In genomic region chr2:241123816-241124536, GRCh38 we compare ENCODE assay signal across 10 cellular contexts. TPM values are rescaled to one million over a fixed set of nuclear protein-coding genes. Genes with fewer than 3 reads are reported as not detected.
DNase-seq lines count a peak whose midpoint lies in the region; ATAC-seq and TF ChIP-seq lines count a peak whose summit lies in the region.
"Had no signal": no experiment of that assay in that cellular context is flagged by ENCODE, and none has a peak within 500 bp of the region (broad histone marks: within the 10 kb centered on the region; RNA-seq: fewer than 3 reads in every experiment).

No MANE protein-coding gene starts in this region.

- H3K4me1 ChIP-seq in foreskin keratinocyte: no peaks in the 10 kb centered on the region

- peaks cover 2% of the 10 kb centered on the region for H3K9me3 Mint-ChIP-seq in activated CD4-positive, alpha-beta T cell treated with anti-CD3 and anti-CD28 coated beads for 36 hours (ENCODE audit: low read depth)
- peaks cover 4% of the 10 kb centered on the region for H3K9me3 Mint-ChIP-seq in activated CD4-positive, alpha-beta T cell treated with anti-CD3 and anti-CD28 coated beads, Interleukin-2, amount 10 ng/mL, durations not matched to agents 24 days and 14 days
- no peaks in the 10 kb centered on the region for H3K9me3 Mint-ChIP-seq in immature natural killer cell
- H3K9me3 Mint-ChIP-seq: activated naive CD4-positive, alpha-beta T cell treated with anti-CD3 and anti-CD28 coated beads, Interleukin-2, amount 50 U/mL, for 24 hours had no signal

- intact Hi-C loops in activated CD4-positive, alpha-beta T cell treated with anti-CD3 and anti-CD28 coated beads for 36 hours (cut with DNase I, micrococcal nuclease): no loop called here
- intact Hi-C loops in activated CD4-positive, alpha-beta T cell treated with anti-CD3 and anti-CD28 coated beads, Interleukin-2, amount 10 ng/mL, durations not matched to agents 24 days and 14 days (cut with micrococcal nuclease): no loop called here

- no peaks in the 10 kb centered on the region for H3K27me3 Mint-ChIP-seq in activated CD4-positive, alpha-beta T cell treated with anti-CD3 and anti-CD28 coated beads for 36 hours
- no peaks in the 10 kb centered on the region for H3K27me3 Mint-ChIP-seq in activated CD4-positive, alpha-beta T cell treated with anti-CD3 and anti-CD28 coated beads, Interleukin-2, amount 10 ng/mL, durations not matched to agents 24 days and 14 days
- no peaks in the 10 kb centered on the region for H3K27me3 Mint-ChIP-seq in immature natural killer cell (ENCODE audit: low read depth in 3 of 3)
- H3K27me3 Mint-ChIP-seq: activated naive CD4-positive, alpha-beta T cell treated with anti-CD3 and anti-CD28 coated beads, Interleukin-2, amount 50 U/mL, for 24 hours had no signal

- H3K36me3 Mint-ChIP-seq in activated CD4-positive, alpha-beta T cell treated with anti-CD3 and anti-CD28 coated beads for 36 hours (ENCODE audit: low read depth): peaks cover 45% of the 10 kb centered on the region
- H3K36me3 Mint-ChIP-seq in activated CD4-positive, alpha-beta T cell treated with anti-CD3 and anti-CD28 coated beads, Interleukin-2, amount 10 ng/mL, durations not matched to agents 24 days and 14 days (ENCODE audit: low read depth): peaks cover 44% of the 10 kb centered on the region
- H3K36me3 Mint-ChIP-seq in immature natural killer cell: peaks cover 5 to 14% (median 13%) of the 10 kb centered on the region in 3 donors

- TF ChIP-seq CTCF in foreskin keratinocyte (conservative IDR thresholded peaks at IDR 0.05): no peak

- H3K27ac ChIP-seq in foreskin keratinocyte: no peak overlapping the region

- peak; percentile 65 for DNase-seq in activated CD4-positive, alpha-beta T cell treated with anti-CD3 and anti-CD28 coated beads for 36 hours
- no peak for DNase-seq in activated CD4-positive, alpha-beta T cell treated with anti-CD3 and anti-CD28 coated beads for 1 hour
- peak; percentile 58 for DNase-seq in activated CD4-positive, alpha-beta T cell treated with anti-CD3 and anti-CD28 coated beads, Interleukin-2, amount 10 ng/mL, durations not matched to agents 24 days and 14 days
- peak; percentile 27 to 31 for DNase-seq in foreskin keratinocyte
- peak; percentile 40 for DNase-seq in stimulated activated CD4-positive, alpha-beta T cell treated with anti-CD3 and anti-CD28 coated beads, Interleukin-4, amount 100 ng/mL, for 24 hours
- no peak for DNase-seq in middle frontal gyrus (ENCODE audit: extremely low spot score, low spot score)
- DNase-seq in RPMI8226: no peak
- no peak for DNase-seq in immature natural killer cell
- DNase-seq: NCI-H345 had no signal

- ATAC-seq in activated CD4-positive, alpha-beta T cell treated with anti-CD3 and anti-CD28 coated beads for 36 hours: peak; percentile 64
- ATAC-seq in foreskin keratinocyte: peak; percentile 87

- CTCF ChIA-PET in activated CD4-positive, alpha-beta T cell treated with anti-CD3 and anti-CD28 coated beads for 36 hours (lab: Charles Lee): interaction anchor here (0.6 kb wide), 1 partner anchor 14 kb away, joined by 3 read pairs; no protein-coding TSS in a partner anchor

- peaks cover 39% of the 10 kb centered on the region for H3K4me1 Mint-ChIP-seq in activated CD4-positive, alpha-beta T cell treated with anti-CD3 and anti-CD28 coated beads for 36 hours
- H3K4me1 Mint-ChIP-seq in activated CD4-positive, alpha-beta T cell treated with anti-CD3 and anti-CD28 coated beads, Interleukin-2, amount 10 ng/mL, durations not matched to agents 24 days and 14 days: peaks cover 20% of the 10 kb centered on the region
- H3K4me1 Mint-ChIP-seq in immature natural killer cell: no peaks in the 10 kb centered on the region

- H3K27ac Mint-ChIP-seq in activated CD4-positive, alpha-beta T cell treated with anti-CD3 and anti-CD28 coated beads for 36 hours: peak overlapping the region; percentile 77
- H3K27ac Mint-ChIP-seq in activated CD4-positive, alpha-beta T cell treated with anti-CD3 and anti-CD28 coated beads, Interleukin-2, amount 10 ng/mL, durations not matched to agents 24 days and 14 days: peak overlapping the region; percentile 72
- no peak overlapping the region for H3K27ac Mint-ChIP-seq in immature natural killer cell
- H3K27ac Mint-ChIP-seq: activated naive CD4-positive, alpha-beta T cell treated with anti-CD3 and anti-CD28 coated beads, Interleukin-2, amount 50 U/mL, for 24 hours had no signal

- no peaks in the 10 kb centered on the region for H3K27me3 ChIP-seq in foreskin keratinocyte

- POLR2A ChIA-PET in activated CD4-positive, alpha-beta T cell treated with anti-CD3 and anti-CD28 coated beads for 36 hours (lab: Charles Lee): no interaction called here

- H3K4me3 Mint-ChIP-seq in activated CD4-positive, alpha-beta T cell treated with anti-CD3 and anti-CD28 coated beads for 36 hours: peak overlapping the region; percentile 59
- H3K4me3 Mint-ChIP-seq in activated CD4-positive, alpha-beta T cell treated with anti-CD3 and anti-CD28 coated beads, Interleukin-2, amount 10 ng/mL, durations not matched to agents 24 days and 14 days: peak overlapping the region; percentile 34
- no peak overlapping the region for H3K4me3 Mint-ChIP-seq in immature natural killer cell
- H3K4me3 Mint-ChIP-seq: activated naive CD4-positive, alpha-beta T cell treated with anti-CD3 and anti-CD28 coated beads, Interleukin-2, amount 50 U/mL, for 24 hours had no signal

RNA-seq across cellular contexts. Expression of gene MTERF4, which starts 21.9 kb away (rescaled TPM):
- 10 to 100 TPM; 34.4 to 34.5 TPM for total RNA-seq in activated CD4-positive, alpha-beta T cell treated with anti-CD3 and anti-CD28 coated beads for 36 hours
- total RNA-seq in activated CD4-positive, alpha-beta T cell treated with anti-CD3 and anti-CD28 coated beads, Interleukin-2, amount 10 ng/mL, durations not matched to agents 24 days and 14 days: 39.3 and 43.9 TPM in 2 replicates
- total RNA-seq in foreskin keratinocyte: 15.9 and 20.1 TPM in 2 replicates
- 15.9 and 19.7 TPM in 2 replicates for polyA plus RNA-seq in foreskin keratinocyte
- 10 to 100 TPM; 27.8 to 35.8 (median 30.9) TPM for polyA plus RNA-seq in immature natural killer cell

RNA-seq across cellular contexts. Expression of gene PASK, which starts 25.3 kb away (rescaled TPM):
- 10 to 100 TPM; 62.9 to 88.1 TPM for total RNA-seq in activated CD4-positive, alpha-beta T cell treated with anti-CD3 and anti-CD28 coated beads for 36 hours
- 87.5 and 92.0 TPM in 2 replicates for total RNA-seq in activated CD4-positive, alpha-beta T cell treated with anti-CD3 and anti-CD28 coated beads, Interleukin-2, amount 10 ng/mL, durations not matched to agents 24 days and 14 days
- total RNA-seq in foreskin keratinocyte: 9.7 and 9.8 TPM in 2 replicates
- polyA plus RNA-seq in foreskin keratinocyte (5.8 and 6.0 TPM in 2 replicates), immature natural killer cell (1 to 10 TPM; 2.1 to 5.5 (median 4.9) TPM)

RNA-seq across cellular contexts. Expression of gene PPP1R7, which starts 26.3 kb away (rescaled TPM):
- 100 to 1,000 TPM; 104 to 129 TPM for total RNA-seq in activated CD4-positive, alpha-beta T cell treated with anti-CD3 and anti-CD28 coated beads for 36 hours
- total RNA-seq in activated CD4-positive, alpha-beta T cell treated with anti-CD3 and anti-CD28 coated beads, Interleukin-2, amount 10 ng/mL, durations not matched to agents 24 days and 14 days: 111 and 113 TPM in 2 replicates
- 60.6 and 69.6 TPM in 2 replicates for total RNA-seq in foreskin keratinocyte
- polyA plus RNA-seq in foreskin keratinocyte (109 and 112 TPM in 2 replicates), immature natural killer cell (100 to 1,000 TPM; 108 to 138 (median 132) TPM)

Comparison
In these comparisons a context has a peak if more than half of its experiments do, and no peak if none do; other contexts are left out.
1. DNase-seq: peak in activated CD4-positive, alpha-beta T cell treated with anti-CD3 and anti-CD28 coated beads for 36 hours (single experiment), activated CD4-positive, alpha-beta T cell treated with anti-CD3 and anti-CD28 coated beads, Interleukin-2, amount 10 ng/mL, durations not matched to agents 24 days and 14 days (single experiment), foreskin keratinocyte (2 of 2) and stimulated activated CD4-positive, alpha-beta T cell treated with anti-CD3 and anti-CD28 coated beads, Interleukin-4, amount 100 ng/mL, for 24 hours (single experiment); none in activated CD4-positive, alpha-beta T cell treated with anti-CD3 and anti-CD28 coated beads for 1 hour (single experiment), middle frontal gyrus (single experiment), RPMI8226 (single experiment) and immature natural killer cell (0 of 3).
2. H3K27ac Mint-ChIP-seq: peak in activated CD4-positive, alpha-beta T cell treated with anti-CD3 and anti-CD28 coated beads for 36 hours (single experiment) and activated CD4-positive, alpha-beta T cell treated with anti-CD3 and anti-CD28 coated beads, Interleukin-2, amount 10 ng/mL, durations not matched to agents 24 days and 14 days (single experiment); none in immature natural killer cell (0 of 6).
3. H3K4me3 Mint-ChIP-seq: peak in activated CD4-positive, alpha-beta T cell treated with anti-CD3 and anti-CD28 coated beads for 36 hours (single experiment) and activated CD4-positive, alpha-beta T cell treated with anti-CD3 and anti-CD28 coated beads, Interleukin-2, amount 10 ng/mL, durations not matched to agents 24 days and 14 days (single experiment); none in immature natural killer cell (0 of 5).